In the genomic region with DNA sequence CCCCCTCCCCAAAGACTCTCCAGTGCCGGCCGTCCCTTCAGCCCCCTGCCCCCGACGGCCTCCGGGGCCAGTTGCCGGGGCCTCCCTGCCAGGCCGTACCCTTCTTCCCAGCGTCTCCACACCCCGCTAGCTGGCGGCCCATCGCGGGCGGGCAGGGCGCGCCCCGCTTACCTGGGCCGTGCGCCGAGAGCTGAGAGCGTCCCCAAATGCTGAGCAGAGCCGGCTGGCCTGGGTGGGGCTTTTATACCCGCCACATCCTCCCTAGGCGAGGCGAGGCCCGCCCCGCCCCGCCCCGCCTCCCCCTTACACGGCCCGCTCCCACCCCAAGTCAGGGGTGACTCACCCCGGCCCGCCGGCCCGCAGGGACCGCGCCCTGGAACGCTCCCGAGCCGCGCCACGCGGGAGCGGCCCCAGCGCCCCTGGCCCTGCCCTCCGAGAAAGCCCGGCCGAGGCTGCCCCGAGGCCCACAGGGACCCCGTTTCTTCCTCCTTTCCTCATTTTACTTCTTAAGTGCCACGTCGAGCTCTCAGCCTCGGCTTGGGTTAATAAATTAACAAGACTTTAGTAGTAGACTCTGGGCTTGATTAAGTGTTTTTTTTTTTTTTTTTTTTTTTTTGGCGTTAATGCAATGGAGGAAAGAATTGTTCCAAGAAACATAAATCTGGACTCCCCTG, we compare ENCODE assay signal across 8 cellular contexts. TPM values are rescaled to one million over a fixed set of nuclear protein-coding genes. Genes with fewer than 3 reads are reported as not detected.
DNase-seq lines count a peak whose midpoint lies in the region; ATAC-seq and TF ChIP-seq lines count a peak whose summit lies in the region.

A gene (minus strand): TSS at position 215 of the 674 bp plus-strand sequence. CDS start 11,911 bp downstream, outside the sequence.

- in situ Hi-C loops in ACHN (cut with HindIII; ENCODE audit: low pct_ligation_motif_present, low pct_unique_long_range_greater_than_20kb, low sequenced_read_pairs): no loop called here

- TF ChIP-seq EP300 in stomach (IDR thresholded peaks at IDR 0.05): no peak

- DNase-seq in ACHN (peak; percentile 86), OCI-M1 (lab: John Stamatoyannopoulos, UW) (peak; percentile 81), esophagus squamous epithelium (lab: John Stamatoyannopoulos, UW) (peak; percentile 47), stomach (peak; percentile 87)
- peak; percentile 82 for DNase-seq in activated T-cell treated with anti-CD3 and anti-CD28 coated beads, Interleukin-2, amount 50 U/mL, for 4 hours
- DNase-seq in natural killer cell treated with Interleukin-12 subunit alpha and Interleukin-12 subunit beta and Interleukin-15 and Interleukin-18, amount 100 ng/mL, for 72 hours (ENCODE audit: low spot score): peak; percentile 87

- ATAC-seq in GM18867 (IDR thresholded peaks at IDR 0.05; ENCODE audit: unreplicated experiment) (peak; percentile 77), HG03064 (IDR thresholded peaks at IDR 0.05; ENCODE audit: low read depth, unreplicated experiment) (peak; percentile 64)
- peak; percentile 82 to 88 for ATAC-seq in activated T-cell treated with anti-CD3 and anti-CD28 coated beads, Interleukin-2, amount 50 U/mL, for 4 hours
- peak; percentile 90 to 93 for ATAC-seq in natural killer cell treated with Interleukin-12 subunit alpha and Interleukin-12 subunit beta and Interleukin-15 and Interleukin-18, amount 100 ng/mL, for 72 hours

- no peaks in the 10 kb centered on the region for H3K27me3 Mint-ChIP-seq in activated T-cell treated with anti-CD3 and anti-CD28 coated beads, Interleukin-2, amount 50 U/mL, for 4 hours (ENCODE audit: low read depth)
- no peaks in the 10 kb centered on the region for H3K27me3 Mint-ChIP-seq in natural killer cell treated with Interleukin-12 subunit alpha and Interleukin-12 subunit beta and Interleukin-15 and Interleukin-18, amount 100 ng/mL, for 72 hours

- no peaks in the 10 kb centered on the region for H3K9me3 ChIP-seq in esophagus squamous epithelium
- no peaks in the 10 kb centered on the region for H3K9me3 ChIP-seq in stomach

- intact Hi-C loops in esophagus squamous epithelium (cut with DNase I) (no loop called here), stomach (cut with DNase I; ENCODE audit: low total_unique reads) (no loop called here)

- TF ChIP-seq CTCF in esophagus squamous epithelium (IDR thresholded peaks at IDR 0.05) (peak in 1 of 6 experiments; percentile 3), stomach (IDR thresholded peaks at IDR 0.05) (no peak)

- WGBS in esophagus squamous epithelium, 2 donors: 0 to 1% methylated on average over 10 to 16 of the region's 53 CpGs
- WGBS in stomach, 5 donors: 0 to 1% (median 0%) methylated on average over 33 to 53 of the region's 53 CpGs

- TF ChIP-seq POLR2A in esophagus squamous epithelium (IDR thresholded peaks at IDR 0.05): peak in 3 of 4 donors; percentile 82 to 96 (median 95)
- TF ChIP-seq POLR2A in stomach (IDR thresholded peaks at IDR 0.05): peak in 2 of 4 donors; percentile 14 to 66

- peaks cover 53% of the 10 kb centered on the region for H3K4me1 Mint-ChIP-seq in activated T-cell treated with anti-CD3 and anti-CD28 coated beads, Interleukin-2, amount 50 U/mL, for 4 hours (ENCODE audit: low read depth)
- peaks cover 35 to 42% of the 10 kb centered on the region in 2 donors for H3K4me1 Mint-ChIP-seq in natural killer cell treated with Interleukin-12 subunit alpha and Interleukin-12 subunit beta and Interleukin-15 and Interleukin-18, amount 100 ng/mL, for 72 hours (ENCODE audit: low read depth in 2 of 2)

- H3K36me3 ChIP-seq in esophagus squamous epithelium (peaks cover 0 to 18% (median 8%) of the 10 kb centered on the region in 3 donors), stomach (peaks cover 0 to 16% (median 7%) of the 10 kb centered on the region in 4 donors)

- peak within 1 kb of the TSS; percentile 82 for H3K4me3 Mint-ChIP-seq in activated T-cell treated with anti-CD3 and anti-CD28 coated beads, Interleukin-2, amount 50 U/mL, for 4 hours
- peak within 1 kb of the TSS; percentile 92 for H3K4me3 Mint-ChIP-seq in natural killer cell treated with Interleukin-12 subunit alpha and Interleukin-12 subunit beta and Interleukin-15 and Interleukin-18, amount 100 ng/mL, for 72 hours

- H3K27me3 ChIP-seq in esophagus squamous epithelium (no peaks in the 10 kb centered on the region), stomach (peaks cover 0 to 5% (median 0%) of the 10 kb centered on the region in 3 donors)

- H3K27ac ChIP-seq in esophagus squamous epithelium (peak within 1 kb of the TSS; percentile 98 to 100 (median 98)), stomach (peak within 1 kb of the TSS; percentile 97 to 99 (median 98))

- H3K4me3 ChIP-seq in esophagus squamous epithelium (peak within 1 kb of the TSS; percentile 59 to 99 (median 84)), stomach (peak within 1 kb of the TSS; percentile 72 to 89 (median 80))

- peaks cover 12% of the 10 kb centered on the region for H3K36me3 Mint-ChIP-seq in activated T-cell treated with anti-CD3 and anti-CD28 coated beads, Interleukin-2, amount 50 U/mL, for 4 hours (ENCODE audit: insufficient read depth)
- peaks cover 10% of the 10 kb centered on the region for H3K36me3 Mint-ChIP-seq in natural killer cell treated with Interleukin-12 subunit alpha and Interleukin-12 subunit beta and Interleukin-15 and Interleukin-18, amount 100 ng/mL, for 72 hours

- peak within 1 kb of the TSS; percentile 68 to 85 for H3K27ac Mint-ChIP-seq in natural killer cell treated with Interleukin-12 subunit alpha and Interleukin-12 subunit beta and Interleukin-15 and Interleukin-18, amount 100 ng/mL, for 72 hours

- H3K4me1 ChIP-seq in esophagus squamous epithelium (peaks cover 23 to 75% (median 31%) of the 10 kb centered on the region in 3 donors), stomach (peaks cover 40 to 68% (median 54%) of the 10 kb centered on the region in 4 donors)

- no peaks in the 10 kb centered on the region for H3K9me3 Mint-ChIP-seq in activated T-cell treated with anti-CD3 and anti-CD28 coated beads, Interleukin-2, amount 50 U/mL, for 4 hours
- H3K9me3 Mint-ChIP-seq in natural killer cell treated with Interleukin-12 subunit alpha and Interleukin-12 subunit beta and Interleukin-15 and Interleukin-18, amount 100 ng/mL, for 72 hours: no peaks in the 10 kb centered on the region

RNA-seq across cellular contexts. Expression of the gene that starts here (rescaled TPM):
- 100 to 1,000 TPM in 1 of 3 donors, 10 to 100 TPM in 2; 60.6 to 104 (median 75.1) TPM for total RNA-seq in activated T-cell treated with anti-CD3 and anti-CD28 coated beads, Interleukin-2, amount 50 U/mL, for 4 hours
- total RNA-seq in esophagus squamous epithelium: 1,000 to 10,000 TPM; 2,116 to 2,445 (median 2,399) TPM
- total RNA-seq in natural killer cell treated with Interleukin-12 subunit alpha and Interleukin-12 subunit beta and Interleukin-15 and Interleukin-18, amount 100 ng/mL, for 72 hours: 100 to 1,000 TPM in 1 of 2 donors, 10 to 100 TPM in 1; 95.1 to 137 TPM
- 1,000 to 10,000 TPM in 1 of 5 donors, 100 to 1,000 TPM in 4; 292 to 1,332 (median 460) TPM for total RNA-seq in stomach
- 100 to 1,000 TPM; 600 to 928 (median 774) TPM for polyA plus RNA-seq in stomach

Comparison
In these comparisons a context has a peak if more than half of its experiments do, and no peak if none do; other contexts are left out.
1. Peak in every context shown above with its lines: DNase-seq, ATAC-seq, H3K4me3 ChIP-seq and H3K27ac ChIP-seq.